Comparison of ENCODE assay signal across 22 cellular contexts in the genomic region with DNA sequence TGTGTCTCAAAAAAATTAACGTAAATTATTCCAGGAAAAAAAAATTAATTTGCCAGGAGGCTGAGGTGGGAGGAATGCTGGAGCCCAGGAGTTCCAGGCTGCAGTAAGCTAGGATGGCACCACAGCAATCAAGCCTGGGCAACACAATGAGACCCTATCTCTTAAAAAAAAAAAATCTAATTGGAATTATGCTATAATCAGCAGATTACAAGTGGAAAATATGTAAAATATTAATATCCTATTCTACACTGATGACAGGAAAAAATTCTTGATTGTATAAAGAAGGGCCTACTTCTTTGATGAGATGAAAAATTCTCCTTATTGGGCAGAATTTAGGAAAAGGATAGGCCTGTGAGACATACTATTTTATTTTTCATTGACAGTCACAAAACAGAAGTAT.
DNase-seq lines count a peak whose midpoint lies in the region; ATAC-seq, FAIRE-seq and TF ChIP-seq lines count a peak whose summit lies in the region.
"Had no signal": no experiment of that assay in that cellular context is flagged by ENCODE, and none has a peak within 500 bp of the region (broad histone marks: within the 10 kb centered on the region; RNA-seq: fewer than 3 reads in every experiment).

No MANE protein-coding gene starts in this region.

- TF ChIP-seq EP300 in A549 (IDR thresholded peaks at IDR 0.05), result no peak
- no peak for TF ChIP-seq EP300 in K562 (IDR thresholded peaks at IDR 0.05; ENCODE audit: low read length)

- no peak overlapping the region for H2BK5ac ChIP-seq in IMR-90 (ENCODE audit: low read depth, low read length, poor library complexity, severe bottlenecking)

- WGBS in A549 (ENCODE audit: missing lambda C conversion rate), result 97% methylated on average over 1 of the region's 1 CpG
- WGBS in IMR-90 (ENCODE audit: extremely low coverage in 2 of 2, insufficient read length in 1 of 2), 2 experiments, result no CpG with 5 or more reads among the region's 1 CpG
- 22% methylated on average over 1 of the region's 1 CpG for WGBS in K562 (ENCODE audit: insufficient coverage, low coverage, missing lambda C conversion rate)

- H3K36me3 ChIP-seq in IMR-90 (ENCODE audit: control insufficient read depth, insufficient read depth, low read length), result no peaks in the 10 kb centered on the region
- no peaks in the 10 kb centered on the region for H3K36me3 ChIP-seq in K562 (ENCODE audit: control insufficient read depth, insufficient read depth, low read length)
- H3K36me3 ChIP-seq: BLaER1 treated with 17β-estradiol and CSF1 and Interleukin-3, amounts not matched to agents 10 nM and 100 nM had no signal

- H2AK9ac ChIP-seq in IMR-90 (replicated peaks; ENCODE audit: low read depth, low read length, poor library complexity), result no peak overlapping the region

- CTCF ChIA-PET in A549 (lab: Yijun Ruan, JAX) (interaction anchor here (0.6 to 1.2 kb wide), 3 partner anchors 9 to 1122 kb away, joined by 3 read pairs; no protein-coding TSS in a partner anchor), IMR-90 (lab: Yijun Ruan, JAX) (no interaction called here), K562 (lab: Yijun Ruan, JAX; ENCODE audit: low intra/inter-chr PET ratio) (no interaction called here)

- H3K23ac ChIP-seq in IMR-90 (ENCODE audit: low read depth, low read length), result no peak overlapping the region

- no peak overlapping the region for H3K56ac ChIP-seq in IMR-90 (ENCODE audit: extremely low read depth, insufficient read depth, low read length)

- H3K4me2 ChIP-seq in A549 (no peak overlapping the region), IMR-90 (ENCODE audit: low read depth, low read length) (no peak overlapping the region), K562 (ENCODE audit: insufficient read depth, low read length) (no peak overlapping the region)
- H3K4me2 ChIP-seq: BLaER1 treated with 17β-estradiol and CSF1 and Interleukin-3, amounts not matched to agents 10 nM and 100 nM had no signal

- H3K9me1 ChIP-seq in IMR-90 (ENCODE audit: insufficient read depth, low read length), result no peaks in the 10 kb centered on the region
- no peaks in the 10 kb centered on the region for H3K9me1 ChIP-seq in K562 (ENCODE audit: control insufficient read depth, insufficient read depth, low read length)

- TF ChIP-seq CTCF in A549 (IDR thresholded peaks at IDR 0.05), result no peak
- no peak for TF ChIP-seq CTCF in IMR-90 (conservative IDR thresholded peaks at IDR 0.05; ENCODE audit: low read depth, low read length)
- no peak for TF ChIP-seq CTCF in K562 (IDR thresholded peaks at IDR 0.05 in 2 of 3, conservative IDR thresholded peaks at IDR 0.05 in 1 of 3; ENCODE audit: insufficient read depth in 2 of 3, low read depth in 1 of 3, low read length in 3 of 3)

- H2BK15ac ChIP-seq in IMR-90 (ENCODE audit: low read depth, low read length), result no peak overlapping the region

- TF ChIP-seq RAD21 in A549 (conservative IDR thresholded peaks at IDR 0.05 in 1 of 2, IDR thresholded peaks at IDR 0.05 in 1 of 2) (no peak), IMR-90 (IDR thresholded peaks at IDR 0.05; ENCODE audit: low read length) (no peak), K562 (CRISPR knock-in tag; conservative IDR thresholded peaks at IDR 0.05 in 1 of 2, IDR thresholded peaks at IDR 0.05 in 1 of 2) (no peak)

- in situ Hi-C loops in IMR-90 (cut with MboI; ENCODE audit: low sequenced_read_pairs), result no loop called here
- in situ Hi-C loops in K562 (cut with MboI), result loop anchor here (10.0 kb wide), 1 partner anchor 460 kb away; no protein-coding TSS in a partner anchor

- no peak overlapping the region for H2BK20ac ChIP-seq in IMR-90 (ENCODE audit: low read depth, low read length)

- ATAC-seq in A549, result no peak
- no peak for ATAC-seq in IMR-90 (ENCODE audit: low read depth)
- no peak for ATAC-seq in K562
- no peak for ATAC-seq in HG03159 (IDR thresholded peaks at IDR 0.05; ENCODE audit: unreplicated experiment)
- no peak for ATAC-seq in left ventricle myocardium superior
- ATAC-seq: CD8-positive, alpha-beta T cell; GM12878 had no signal

- no peak overlapping the region for H3K4ac ChIP-seq in IMR-90 (ENCODE audit: low read depth, low read length)

- H3K18ac ChIP-seq in IMR-90 (ENCODE audit: low read depth, low read length), result no peak overlapping the region

- no peak overlapping the region for H3K14ac ChIP-seq in IMR-90 (replicated peaks; ENCODE audit: low read depth, low read length)

- H2AFZ ChIP-seq in IMR-90 (replicated peaks; ENCODE audit: low read length, poor library complexity) (no peak overlapping the region), K562 (ENCODE audit: low read depth, low read length) (no peak overlapping the region)

- H3K27me3 ChIP-seq in IMR-90 (ENCODE audit: control insufficient read depth, insufficient read depth, low read length), result no peaks in the 10 kb centered on the region
- H3K27me3 ChIP-seq in K562 (ENCODE audit: control insufficient read depth in 2 of 2, insufficient read depth in 2 of 2, low read length in 2 of 2), result no peaks in the 10 kb centered on the region
- H3K27me3 ChIP-seq: BLaER1 treated with 17β-estradiol and CSF1 and Interleukin-3, amounts not matched to agents 10 nM and 100 nM had no signal

- H3K79me1 ChIP-seq in IMR-90 (ENCODE audit: low read depth in 1 of 2, low read length in 2 of 2), result no peaks in the 10 kb centered on the region; a peak in 1 of 4 replicates

- no peak overlapping the region for H4K8ac ChIP-seq in IMR-90 (ENCODE audit: low read depth in 2 of 2, low read length in 2 of 2)

- TF ChIP-seq POLR2A in A549 (IDR thresholded peaks at IDR 0.05; ENCODE audit: low read length), result no peak
- no peak for TF ChIP-seq POLR2A in IMR-90 (IDR thresholded peaks at IDR 0.05; ENCODE audit: low read depth, low read length)
- TF ChIP-seq POLR2A in K562 (conservative IDR thresholded peaks at IDR 0.05), result no peak

- no peaks in the 10 kb centered on the region for H3K79me2 ChIP-seq in K562 (ENCODE audit: control insufficient read depth, insufficient read depth, low read length)

- H3K9ac ChIP-seq in IMR-90 (ENCODE audit: low read depth, low read length), result no peak overlapping the region
- H3K9ac ChIP-seq in K562 (ENCODE audit: insufficient read depth in 1 of 2, low read depth in 2 of 2, low read length in 2 of 2), result no peak overlapping the region
- H3K9ac ChIP-seq: BLaER1 treated with 17β-estradiol and CSF1 and Interleukin-3, amounts not matched to agents 10 nM and 100 nM had no signal

- BruUV-seq in IMR-90 (replicated peaks; lab: Mats Ljungman, UMichigan), result no TSS peak
- BruUV-seq in K562 (replicated peaks; lab: Mats Ljungman, UMichigan), result no TSS peak

- H3K4me3 ChIP-seq in A549 (no peak overlapping the region), IMR-90 (ENCODE audit: insufficient read depth, low read depth, low read length) (no peak overlapping the region), K562 (no peak overlapping the region)
- H3K4me3 ChIP-seq: BLaER1 treated with 17β-estradiol and CSF1 and Interleukin-3, amounts not matched to agents 10 nM and 100 nM; GM12878 had no signal

- H3K9me3 ChIP-seq in A549, result no peaks in the 10 kb centered on the region
- no peaks in the 10 kb centered on the region for H3K9me3 ChIP-seq in IMR-90 (ENCODE audit: control insufficient read depth, insufficient read depth, low read length)
- no peaks in the 10 kb centered on the region for H3K9me3 ChIP-seq in K562 (replicated peaks; ENCODE audit: control insufficient read depth, insufficient read depth, low read depth, low read length)
- H3K9me3 ChIP-seq: BLaER1 treated with 17β-estradiol and CSF1 and Interleukin-3, amounts not matched to agents 10 nM and 100 nM; Caco-2 had no signal

- H4K5ac ChIP-seq in IMR-90 (ENCODE audit: low read depth, low read length), result no peak overlapping the region

- DNase-seq in A549 (ENCODE audit: low read depth in 1 of 2, low spot score in 1 of 2) (no peak), IMR-90 (no peak), K562 (ENCODE audit: extremely low read depth in 1 of 4, low spot score in 3 of 4) (no peak), left ventricle myocardium superior (no peak)
- DNase-seq: 8988T; AML-193; Caco-2; Calu3; CD4-positive, alpha-beta T cell; CD8-positive, alpha-beta T cell; DMS153; DMS53; DMS79; DND-41; GDM1 had no signal

- H2BK120ac ChIP-seq in IMR-90 (ENCODE audit: low read depth, low read length), result no peak overlapping the region

- no peak overlapping the region for H4K91ac ChIP-seq in IMR-90 (ENCODE audit: insufficient read depth, low read depth, low read length)

- H3K4me1 ChIP-seq in A549, result no peaks in the 10 kb centered on the region
- no peaks in the 10 kb centered on the region for H3K4me1 ChIP-seq in IMR-90 (ENCODE audit: control insufficient read depth, insufficient read depth, low read length)
- no peaks in the 10 kb centered on the region for H3K4me1 ChIP-seq in K562 (replicated peaks in 1 of 2; ENCODE audit: control insufficient read depth in 2 of 2, insufficient read depth in 2 of 2, low read length in 2 of 2)
- H3K4me1 ChIP-seq: Caco-2 had no signal

- H3K27ac ChIP-seq in A549 (no peak overlapping the region), IMR-90 (ENCODE audit: insufficient read depth, low read length) (no peak overlapping the region), K562 (ENCODE audit: extremely low read depth, low read depth, low read length) (no peak overlapping the region)
- H3K27ac ChIP-seq: BLaER1 treated with 17β-estradiol and CSF1 and Interleukin-3, amounts not matched to agents 10 nM and 100 nM; C4-2B had no signal

- H4K20me1 ChIP-seq in IMR-90 (ENCODE audit: insufficient read depth, low read length), result no peaks in the 10 kb centered on the region
- no peaks in the 10 kb centered on the region for H4K20me1 ChIP-seq in K562 (replicated peaks; ENCODE audit: control insufficient read depth, insufficient read depth, low read length)
- H4K20me1 ChIP-seq: BLaER1 treated with 17β-estradiol and CSF1 and Interleukin-3, amounts not matched to agents 10 nM and 100 nM had no signal

- no peak overlapping the region for H2AK5ac ChIP-seq in IMR-90 (ENCODE audit: low read depth, low read length)

- dilution Hi-C loops in IMR-90 (cut with HindIII; ENCODE audit: low sequenced_read_pairs, unreplicated experiment), result loop anchor here (25.0 kb wide), 1 partner anchor 258 kb away; no protein-coding TSS in a partner anchor

- intact Hi-C loops in IMR-90 (cut with micrococcal nuclease) (no loop called here), K562 (cut with micrococcal nuclease) (no loop called here), left ventricle myocardium superior (cut with micrococcal nuclease) (no loop called here)

- POLR2A ChIA-PET in A549 (lab: Yijun Ruan, JAX), result no interaction called here
- POLR2A ChIA-PET in IMR-90 (lab: Charles Lee; ENCODE audit: unreplicated experiment), result no interaction called here
- POLR2A ChIA-PET in K562 (lab: Yijun Ruan, JAX), result no interaction called here

- FAIRE-seq in A549 (lab: Jason Lieb, UNC) (no peak), K562 (lab: Jason Lieb, UNC) (no peak)
- FAIRE-seq: D721Med, GM12878, GM12892, GM18507 had no signal

TF ChIP-seq in A549, 52 proteins besides CTCF, POLR2A, EP300 and RAD21:
- TF ChIP-seq MAFK (IDR thresholded peaks at IDR 0.05; ENCODE audit: partially characterized antibody), result peak; percentile 68
- no peak for TF ChIP-seq FOXS1 (CRISPR knock-in tag; IDR thresholded peaks at IDR 0.05)

TF ChIP-seq in IMR-90, 13 proteins besides CTCF, POLR2A, EP300 and RAD21 (continues in another document):
- TF ChIP-seq MAFK (IDR thresholded peaks at IDR 0.05; ENCODE audit: low read depth, low read length), result peak; percentile 57; the same call in 1 of the 2 replicates

TF ChIP-seq in K562, 482 proteins besides CTCF, POLR2A, EP300 and RAD21:
- TF ChIP-seq SP1 (CRISPR knock-in tag; IDR thresholded peaks at IDR 0.05) (no peak), ZNF316 (IDR thresholded peaks at IDR 0.05) (peak; percentile 28; the same call in 1 of the 2 replicates)

Comparison
In these comparisons a context has a peak if more than half of its experiments do, and no peak if none do; other contexts are left out.
1. Of the 35 proteins assayed by ChIP-seq in both K562 and A549: peak only in K562: none; only in A549: MAFK; in both: none; in neither: 34.